ENCODE assay signal across 1 cellular context in the genomic region with DNA sequence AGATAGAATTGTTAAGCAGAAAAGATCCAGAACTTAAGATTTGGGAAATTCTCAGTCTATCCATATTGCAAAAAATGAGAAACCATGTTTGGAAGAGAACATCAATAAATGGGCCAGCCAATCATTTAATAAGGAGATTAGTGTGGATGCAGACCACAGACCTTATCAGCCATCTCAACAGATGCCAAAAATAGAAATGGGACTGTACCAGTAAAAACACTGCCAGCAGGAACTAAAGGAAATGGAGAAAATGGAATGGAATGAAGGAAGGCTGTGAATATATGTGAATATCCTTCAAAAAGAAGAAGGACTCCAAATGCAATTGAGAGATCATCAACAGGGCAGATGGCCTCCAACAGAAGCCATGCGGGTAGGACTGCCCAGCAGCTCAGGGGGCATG.
TF ChIP-seq lines count a peak whose summit lies in the region.

No MANE protein-coding gene starts in this region.

TF ChIP-seq in endothelial cell of umbilical vein, 7 proteins besides CTCF, POLR2A, EP300 and RAD21 (continued from another document):
- TF ChIP-seq GATA2 (IDR thresholded peaks at IDR 0.05; ENCODE audit: insufficient read depth, insufficient read length, low read depth, low read length) = no peak
- no peak for TF ChIP-seq POLR2AphosphoS5 (IDR thresholded peaks at IDR 0.05; ENCODE audit: insufficient read depth, low read depth, low read length)
- TF ChIP-seq, protein P1, sequence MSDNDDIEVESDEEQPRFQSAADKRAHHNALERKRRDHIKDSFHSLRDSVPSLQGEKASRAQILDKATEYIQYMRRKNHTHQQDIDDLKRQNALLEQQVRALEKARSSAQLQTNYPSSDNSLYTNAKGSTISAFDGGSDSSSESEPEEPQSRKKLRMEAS (IDR thresholded peaks at IDR 0.05; ENCODE audit: insufficient read depth, insufficient read length) = no peak
